ENCODE assay signal across 8 cellular contexts in the genomic region with DNA sequence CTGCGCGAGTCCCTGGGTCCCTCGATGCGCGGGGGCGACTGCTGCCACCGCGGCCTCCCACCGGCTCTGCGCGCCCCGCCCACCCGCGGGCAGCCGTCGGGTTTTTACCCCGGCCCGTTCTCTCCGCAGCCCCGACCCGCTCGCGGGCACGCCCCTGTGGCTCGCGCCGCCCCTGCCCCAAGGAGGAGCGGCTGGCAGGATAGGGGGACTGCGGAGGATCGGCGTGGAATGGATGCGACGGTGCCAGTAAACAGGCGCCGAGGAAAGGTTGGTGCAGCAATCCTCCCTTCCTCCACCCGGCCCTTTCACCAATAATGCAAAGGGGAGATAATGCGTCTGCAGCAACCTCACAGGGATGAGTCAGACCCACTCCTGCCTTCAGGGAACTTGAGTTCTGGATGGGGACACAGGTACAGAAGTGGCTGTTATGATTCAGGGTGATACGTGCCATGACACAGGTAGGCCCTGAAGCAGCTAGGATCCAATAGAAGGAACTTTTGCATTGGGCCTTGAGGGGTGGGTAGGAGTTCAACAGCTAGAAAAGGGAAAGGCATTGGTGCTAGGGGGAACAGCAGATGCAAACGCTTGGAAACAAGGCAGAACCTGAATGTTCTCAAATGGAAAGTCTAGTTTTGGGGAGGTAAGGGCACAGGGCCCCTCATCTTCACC. TPM values are rescaled to one million over a fixed set of nuclear protein-coding genes. Genes with fewer than 3 reads are reported as not detected.
DNase-seq lines count a peak whose midpoint lies in the region; ATAC-seq and TF ChIP-seq lines count a peak whose summit lies in the region.

No MANE protein-coding gene starts in this region.

- no peak for TF ChIP-seq EP300 in upper lobe of left lung (IDR thresholded peaks at IDR 0.05)

- H3K36me3 ChIP-seq in cardiac muscle cell = no peaks in the 10 kb centered on the region
- H3K36me3 ChIP-seq in WERI-Rb-1 = no peaks in the 10 kb centered on the region
- H3K36me3 ChIP-seq in kidney epithelial cell (ENCODE audit: control insufficient read depth, insufficient read depth, low read length) = no peaks in the 10 kb centered on the region
- H3K36me3 ChIP-seq in upper lobe of left lung = no peaks in the 10 kb centered on the region

- peak overlapping the region; percentile 15 for H3K4me3 ChIP-seq in cardiac muscle cell
- H3K4me3 ChIP-seq in WERI-Rb-1 (ENCODE audit: low read depth, low read length) = peak overlapping the region; percentile 53
- H3K4me3 ChIP-seq in kidney epithelial cell (ENCODE audit: low read depth, low read length) = peak overlapping the region; percentile 12
- H3K4me3 ChIP-seq in upper lobe of left lung = peak overlapping the region in 3 of 4 donors; percentile 47 to 60 (median 58)

- ATAC-seq in Right ventricle myocardium superior (ENCODE audit: poor library complexity) (no peak), upper lobe of left lung (ENCODE audit: low FRiP score in 2 of 2) (peak in 1 of 2 donors; percentile 15), GM19467 (IDR thresholded peaks at IDR 0.05; ENCODE audit: unreplicated experiment) (no peak)

- intact Hi-C loops in Right ventricle myocardium superior (cut with DNase I) = no loop called here

- TF ChIP-seq CTCF in cardiac muscle cell (IDR thresholded peaks at IDR 0.05; ENCODE audit: low read depth, low read length) (no peak), WERI-Rb-1 (IDR thresholded peaks at IDR 0.05; ENCODE audit: low read depth, low read length) (no peak), kidney epithelial cell (IDR thresholded peaks at IDR 0.05; ENCODE audit: insufficient read depth, low read length, poor library complexity, severe bottlenecking) (no peak), upper lobe of left lung (IDR thresholded peaks at IDR 0.05) (no peak)

- DNase-seq in cardiac muscle cell (ENCODE audit: low read depth in 1 of 2, low spot score in 1 of 2) (no peak), Right ventricle myocardium superior (no peak), WERI-Rb-1 (no peak), kidney epithelial cell (ENCODE audit: low read depth) (no peak), upper lobe of left lung (no peak), GM19238 (ENCODE audit: insufficient read length, low spot score) (no peak), AML-193 (lab: John Stamatoyannopoulos, UW) (no peak)

- H3K27ac ChIP-seq in cardiac muscle cell = no peak overlapping the region
- H3K27ac ChIP-seq in WERI-Rb-1 = no peak overlapping the region
- no peak overlapping the region for H3K27ac ChIP-seq in upper lobe of left lung

- no peak for TF ChIP-seq POLR2A in upper lobe of left lung (IDR thresholded peaks at IDR 0.05)

- H3K27me3 ChIP-seq in cardiac muscle cell (peaks cover 92% of the 10 kb centered on the region), WERI-Rb-1 (ENCODE audit: insufficient read depth, low read depth, severe bottlenecking) (peaks cover 20% of the 10 kb centered on the region), kidney epithelial cell (ENCODE audit: control insufficient read depth, insufficient read depth, low read length) (peaks cover 43% of the 10 kb centered on the region), upper lobe of left lung (peaks cover 0 to 16% (median 11%) of the 10 kb centered on the region in 4 donors)

- no peaks in the 10 kb centered on the region for H3K9me3 ChIP-seq in cardiac muscle cell (ENCODE audit: low read depth)
- H3K9me3 ChIP-seq in WERI-Rb-1 (ENCODE audit: severe bottlenecking) = peaks cover 6% of the 10 kb centered on the region
- peaks cover 0 to 3% (median 1%) of the 10 kb centered on the region in 4 donors for H3K9me3 ChIP-seq in upper lobe of left lung

- WGBS in upper lobe of left lung, 2 donors = 19 to 29% methylated on average over 10 to 30 of the region's 39 CpGs

- H3K4me1 ChIP-seq in cardiac muscle cell (ENCODE audit: low read depth) (no peaks in the 10 kb centered on the region), upper lobe of left lung (peaks cover 15 to 31% (median 24%) of the 10 kb centered on the region in 4 donors)

RNA-seq across cellular contexts. Expression of a gene that starts 0.6 kb away (rescaled TPM):
- total RNA-seq in cardiac muscle cell = 0.49 and 2.7 TPM in 2 replicates
- polyA plus RNA-seq in cardiac muscle cell = 1.2 and 1.3 TPM in 2 replicates
- not detected for total RNA-seq in Right ventricle myocardium superior
- total RNA-seq in kidney epithelial cell = 0.75 TPM in 1 of 2 replicates, not detected in the other
- total RNA-seq in upper lobe of left lung = 10 to 100 TPM in 1 of 6 donors, 1 to 10 TPM in 5; 2.0 to 19.9 (median 5.4) TPM
